ENCODE assay signal across 1 cellular context in the genomic region with DNA sequence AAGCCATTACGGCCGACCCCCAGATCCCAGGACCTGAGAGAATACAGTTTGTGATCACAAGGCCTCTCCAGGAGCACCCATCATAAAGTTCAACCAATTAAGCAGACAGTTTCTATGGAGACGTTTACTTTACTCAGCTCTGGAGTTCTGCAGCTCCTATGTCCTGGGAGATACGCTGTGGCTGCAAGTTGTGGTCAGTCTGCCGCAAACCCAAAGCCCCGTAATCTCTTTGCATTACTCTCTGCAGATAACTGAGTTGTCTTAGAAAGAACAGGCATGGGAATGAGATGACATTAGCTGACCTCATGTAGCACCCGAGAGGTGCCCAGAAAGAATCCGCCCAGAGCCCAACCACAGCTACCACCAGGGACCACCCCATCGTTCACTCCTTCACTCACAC.
TF ChIP-seq lines count a peak whose summit lies in the region.

No MANE protein-coding gene starts in this region.

TF ChIP-seq in GM23338, 12 proteins besides CTCF, POLR2A, EP300 and RAD21 (continued from another document):
- TF ChIP-seq, protein P1, sequence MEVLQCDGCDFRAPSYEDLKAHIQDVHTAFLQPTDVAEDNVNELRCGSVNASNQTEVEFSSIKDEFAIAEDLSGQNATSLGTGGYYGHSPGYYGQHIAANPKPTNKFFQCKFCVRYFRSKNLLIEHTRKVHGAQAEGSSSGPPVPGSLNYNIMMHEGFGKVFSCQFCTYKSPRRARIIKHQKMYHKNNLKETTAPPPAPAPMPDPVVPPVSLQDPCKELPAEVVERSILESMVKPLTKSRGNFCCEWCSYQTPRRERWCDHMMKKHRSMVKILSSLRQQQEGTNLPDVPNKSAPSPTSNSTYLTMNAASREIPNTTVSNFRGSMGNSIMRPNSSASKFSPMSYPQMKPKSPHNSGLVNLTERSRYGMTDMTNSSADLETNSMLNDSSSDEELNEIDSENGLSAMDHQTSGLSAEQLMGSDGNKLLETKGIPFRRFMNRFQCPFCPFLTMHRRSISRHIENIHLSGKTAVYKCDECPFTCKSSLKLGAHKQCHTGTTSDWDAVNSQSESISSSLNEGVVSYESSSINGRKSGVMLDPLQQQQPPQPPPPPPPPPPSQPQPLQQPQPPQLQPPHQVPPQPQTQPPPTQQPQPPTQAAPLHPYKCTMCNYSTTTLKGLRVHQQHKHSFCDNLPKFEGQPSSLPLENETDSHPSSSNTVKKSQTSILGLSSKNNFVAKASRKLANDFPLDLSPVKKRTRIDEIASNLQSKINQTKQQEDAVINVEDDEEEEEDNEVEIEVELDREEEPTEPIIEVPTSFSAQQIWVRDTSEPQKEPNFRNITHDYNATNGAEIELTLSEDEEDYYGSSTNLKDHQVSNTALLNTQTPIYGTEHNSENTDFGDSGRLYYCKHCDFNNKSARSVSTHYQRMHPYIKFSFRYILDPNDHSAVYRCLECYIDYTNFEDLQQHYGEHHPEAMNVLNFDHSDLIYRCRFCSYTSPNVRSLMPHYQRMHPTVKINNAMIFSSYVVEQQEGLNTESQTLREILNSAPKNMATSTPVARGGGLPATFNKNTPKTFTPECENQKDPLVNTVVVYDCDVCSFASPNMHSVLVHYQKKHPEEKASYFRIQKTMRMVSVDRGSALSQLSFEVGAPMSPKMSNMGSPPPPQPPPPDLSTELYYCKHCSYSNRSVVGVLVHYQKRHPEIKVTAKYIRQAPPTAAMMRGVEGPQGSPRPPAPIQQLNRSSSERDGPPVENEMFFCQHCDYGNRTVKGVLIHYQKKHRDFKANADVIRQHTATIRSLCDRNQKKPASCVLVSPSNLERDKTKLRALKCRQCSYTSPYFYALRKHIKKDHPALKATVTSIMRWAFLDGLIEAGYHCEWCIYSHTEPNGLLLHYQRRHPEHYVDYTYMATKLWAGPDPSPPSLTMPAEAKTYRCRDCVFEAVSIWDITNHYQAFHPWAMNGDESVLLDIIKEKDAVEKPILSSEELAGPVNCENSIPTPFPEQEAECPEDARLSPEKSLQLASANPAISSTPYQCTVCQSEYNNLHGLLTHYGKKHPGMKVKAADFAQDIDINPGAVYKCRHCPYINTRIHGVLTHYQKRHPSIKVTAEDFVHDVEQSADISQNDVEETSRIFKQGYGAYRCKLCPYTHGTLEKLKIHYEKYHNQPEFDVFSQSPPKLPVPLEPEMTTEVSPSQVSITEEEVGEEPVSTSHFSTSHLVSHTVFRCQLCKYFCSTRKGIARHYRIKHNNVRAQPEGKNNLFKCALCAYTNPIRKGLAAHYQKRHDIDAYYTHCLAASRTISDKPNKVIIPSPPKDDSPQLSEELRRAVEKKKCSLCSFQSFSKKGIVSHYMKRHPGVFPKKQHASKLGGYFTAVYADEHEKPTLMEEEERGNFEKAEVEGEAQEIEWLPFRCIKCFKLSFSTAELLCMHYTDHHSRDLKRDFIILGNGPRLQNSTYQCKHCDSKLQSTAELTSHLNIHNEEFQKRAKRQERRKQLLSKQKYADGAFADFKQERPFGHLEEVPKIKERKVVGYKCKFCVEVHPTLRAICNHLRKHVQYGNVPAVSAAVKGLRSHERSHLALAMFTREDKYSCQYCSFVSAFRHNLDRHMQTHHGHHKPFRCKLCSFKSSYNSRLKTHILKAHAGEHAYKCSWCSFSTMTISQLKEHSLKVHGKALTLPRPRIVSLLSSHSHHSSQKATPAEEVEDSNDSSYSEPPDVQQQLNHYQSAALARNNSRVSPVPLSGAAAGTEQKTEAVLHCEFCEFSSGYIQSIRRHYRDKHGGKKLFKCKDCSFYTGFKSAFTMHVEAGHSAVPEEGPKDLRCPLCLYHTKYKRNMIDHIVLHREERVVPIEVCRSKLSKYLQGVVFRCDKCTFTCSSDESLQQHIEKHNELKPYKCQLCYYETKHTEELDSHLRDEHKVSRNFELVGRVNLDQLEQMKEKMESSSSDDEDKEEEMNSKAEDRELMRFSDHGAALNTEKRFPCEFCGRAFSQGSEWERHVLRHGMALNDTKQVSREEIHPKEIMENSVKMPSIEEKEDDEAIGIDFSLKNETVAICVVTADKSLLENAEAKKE (CRISPR knock-in tag; IDR thresholded peaks at IDR 0.05): no peak
- TF ChIP-seq NANOG (IDR thresholded peaks at IDR 0.05; ENCODE audit: borderline replicate concordance): no peak
- TF ChIP-seq, protein P2, sequence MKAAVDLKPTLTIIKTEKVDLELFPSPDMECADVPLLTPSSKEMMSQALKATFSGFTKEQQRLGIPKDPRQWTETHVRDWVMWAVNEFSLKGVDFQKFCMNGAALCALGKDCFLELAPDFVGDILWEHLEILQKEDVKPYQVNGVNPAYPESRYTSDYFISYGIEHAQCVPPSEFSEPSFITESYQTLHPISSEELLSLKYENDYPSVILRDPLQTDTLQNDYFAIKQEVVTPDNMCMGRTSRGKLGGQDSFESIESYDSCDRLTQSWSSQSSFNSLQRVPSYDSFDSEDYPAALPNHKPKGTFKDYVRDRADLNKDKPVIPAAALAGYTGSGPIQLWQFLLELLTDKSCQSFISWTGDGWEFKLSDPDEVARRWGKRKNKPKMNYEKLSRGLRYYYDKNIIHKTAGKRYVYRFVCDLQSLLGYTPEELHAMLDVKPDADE (IDR thresholded peaks at IDR 0.05): no peak
- TF ChIP-seq POLR2AphosphoS5 (IDR thresholded peaks at IDR 0.05; ENCODE audit: low read depth): no peak
- TF ChIP-seq EZH2 (IDR thresholded peaks at IDR 0.05; ENCODE audit: low read depth, unreplicated experiment): no peak
- TF ChIP-seq REST (IDR thresholded peaks at IDR 0.05; ENCODE audit: unreplicated experiment): no peak
